Comparison of ENCODE assay signal across 1 cellular context in the genomic region with DNA sequence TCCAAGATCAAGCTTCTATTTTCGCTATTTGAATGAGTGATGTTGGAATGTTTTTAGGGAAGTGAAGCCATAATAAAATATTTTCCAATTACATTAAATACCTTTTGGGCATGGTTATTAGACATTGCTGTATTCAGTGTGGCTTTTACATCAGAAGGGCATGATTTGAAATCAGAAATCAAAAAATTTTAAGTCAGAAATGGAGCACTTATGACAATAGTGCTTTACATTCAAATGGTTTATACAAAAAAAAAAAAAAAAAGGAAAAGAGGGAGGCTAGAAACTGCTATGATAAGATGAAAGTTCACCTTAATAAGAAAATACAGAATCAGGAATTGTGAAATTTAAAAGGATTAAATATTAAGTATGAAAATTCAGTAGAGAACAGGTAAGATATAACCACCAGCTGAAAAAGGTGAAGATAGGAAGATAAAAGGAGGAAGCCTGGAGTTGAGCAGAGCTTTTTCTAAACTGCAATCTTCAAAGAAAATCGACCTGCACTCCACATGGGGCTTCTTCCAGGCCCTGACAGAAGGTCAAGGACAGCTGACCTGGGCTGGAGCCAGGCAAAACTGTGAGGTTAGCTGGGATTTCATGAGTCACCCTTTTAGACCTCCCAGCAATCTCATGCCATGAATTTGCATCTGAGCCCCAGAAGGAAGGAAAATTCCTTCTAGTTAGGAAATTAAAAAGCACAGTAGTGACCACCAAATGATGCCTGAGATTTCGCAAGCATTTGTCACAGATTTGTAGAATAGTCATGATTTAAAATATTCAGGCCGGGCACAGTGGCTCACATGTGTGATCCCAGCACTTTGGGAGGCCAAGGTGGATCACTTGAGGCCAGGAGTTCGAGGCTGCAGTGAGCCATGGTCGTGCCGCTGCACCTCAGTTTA.
TF ChIP-seq lines count a peak whose summit lies in the region.

No MANE protein-coding gene starts in this region.

TF ChIP-seq in GM23338, 12 proteins besides CTCF, POLR2A, EP300 and RAD21 (continued from another document):
- TF ChIP-seq, protein P1, sequence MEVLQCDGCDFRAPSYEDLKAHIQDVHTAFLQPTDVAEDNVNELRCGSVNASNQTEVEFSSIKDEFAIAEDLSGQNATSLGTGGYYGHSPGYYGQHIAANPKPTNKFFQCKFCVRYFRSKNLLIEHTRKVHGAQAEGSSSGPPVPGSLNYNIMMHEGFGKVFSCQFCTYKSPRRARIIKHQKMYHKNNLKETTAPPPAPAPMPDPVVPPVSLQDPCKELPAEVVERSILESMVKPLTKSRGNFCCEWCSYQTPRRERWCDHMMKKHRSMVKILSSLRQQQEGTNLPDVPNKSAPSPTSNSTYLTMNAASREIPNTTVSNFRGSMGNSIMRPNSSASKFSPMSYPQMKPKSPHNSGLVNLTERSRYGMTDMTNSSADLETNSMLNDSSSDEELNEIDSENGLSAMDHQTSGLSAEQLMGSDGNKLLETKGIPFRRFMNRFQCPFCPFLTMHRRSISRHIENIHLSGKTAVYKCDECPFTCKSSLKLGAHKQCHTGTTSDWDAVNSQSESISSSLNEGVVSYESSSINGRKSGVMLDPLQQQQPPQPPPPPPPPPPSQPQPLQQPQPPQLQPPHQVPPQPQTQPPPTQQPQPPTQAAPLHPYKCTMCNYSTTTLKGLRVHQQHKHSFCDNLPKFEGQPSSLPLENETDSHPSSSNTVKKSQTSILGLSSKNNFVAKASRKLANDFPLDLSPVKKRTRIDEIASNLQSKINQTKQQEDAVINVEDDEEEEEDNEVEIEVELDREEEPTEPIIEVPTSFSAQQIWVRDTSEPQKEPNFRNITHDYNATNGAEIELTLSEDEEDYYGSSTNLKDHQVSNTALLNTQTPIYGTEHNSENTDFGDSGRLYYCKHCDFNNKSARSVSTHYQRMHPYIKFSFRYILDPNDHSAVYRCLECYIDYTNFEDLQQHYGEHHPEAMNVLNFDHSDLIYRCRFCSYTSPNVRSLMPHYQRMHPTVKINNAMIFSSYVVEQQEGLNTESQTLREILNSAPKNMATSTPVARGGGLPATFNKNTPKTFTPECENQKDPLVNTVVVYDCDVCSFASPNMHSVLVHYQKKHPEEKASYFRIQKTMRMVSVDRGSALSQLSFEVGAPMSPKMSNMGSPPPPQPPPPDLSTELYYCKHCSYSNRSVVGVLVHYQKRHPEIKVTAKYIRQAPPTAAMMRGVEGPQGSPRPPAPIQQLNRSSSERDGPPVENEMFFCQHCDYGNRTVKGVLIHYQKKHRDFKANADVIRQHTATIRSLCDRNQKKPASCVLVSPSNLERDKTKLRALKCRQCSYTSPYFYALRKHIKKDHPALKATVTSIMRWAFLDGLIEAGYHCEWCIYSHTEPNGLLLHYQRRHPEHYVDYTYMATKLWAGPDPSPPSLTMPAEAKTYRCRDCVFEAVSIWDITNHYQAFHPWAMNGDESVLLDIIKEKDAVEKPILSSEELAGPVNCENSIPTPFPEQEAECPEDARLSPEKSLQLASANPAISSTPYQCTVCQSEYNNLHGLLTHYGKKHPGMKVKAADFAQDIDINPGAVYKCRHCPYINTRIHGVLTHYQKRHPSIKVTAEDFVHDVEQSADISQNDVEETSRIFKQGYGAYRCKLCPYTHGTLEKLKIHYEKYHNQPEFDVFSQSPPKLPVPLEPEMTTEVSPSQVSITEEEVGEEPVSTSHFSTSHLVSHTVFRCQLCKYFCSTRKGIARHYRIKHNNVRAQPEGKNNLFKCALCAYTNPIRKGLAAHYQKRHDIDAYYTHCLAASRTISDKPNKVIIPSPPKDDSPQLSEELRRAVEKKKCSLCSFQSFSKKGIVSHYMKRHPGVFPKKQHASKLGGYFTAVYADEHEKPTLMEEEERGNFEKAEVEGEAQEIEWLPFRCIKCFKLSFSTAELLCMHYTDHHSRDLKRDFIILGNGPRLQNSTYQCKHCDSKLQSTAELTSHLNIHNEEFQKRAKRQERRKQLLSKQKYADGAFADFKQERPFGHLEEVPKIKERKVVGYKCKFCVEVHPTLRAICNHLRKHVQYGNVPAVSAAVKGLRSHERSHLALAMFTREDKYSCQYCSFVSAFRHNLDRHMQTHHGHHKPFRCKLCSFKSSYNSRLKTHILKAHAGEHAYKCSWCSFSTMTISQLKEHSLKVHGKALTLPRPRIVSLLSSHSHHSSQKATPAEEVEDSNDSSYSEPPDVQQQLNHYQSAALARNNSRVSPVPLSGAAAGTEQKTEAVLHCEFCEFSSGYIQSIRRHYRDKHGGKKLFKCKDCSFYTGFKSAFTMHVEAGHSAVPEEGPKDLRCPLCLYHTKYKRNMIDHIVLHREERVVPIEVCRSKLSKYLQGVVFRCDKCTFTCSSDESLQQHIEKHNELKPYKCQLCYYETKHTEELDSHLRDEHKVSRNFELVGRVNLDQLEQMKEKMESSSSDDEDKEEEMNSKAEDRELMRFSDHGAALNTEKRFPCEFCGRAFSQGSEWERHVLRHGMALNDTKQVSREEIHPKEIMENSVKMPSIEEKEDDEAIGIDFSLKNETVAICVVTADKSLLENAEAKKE (CRISPR knock-in tag; IDR thresholded peaks at IDR 0.05), result no peak
- TF ChIP-seq, protein P2, sequence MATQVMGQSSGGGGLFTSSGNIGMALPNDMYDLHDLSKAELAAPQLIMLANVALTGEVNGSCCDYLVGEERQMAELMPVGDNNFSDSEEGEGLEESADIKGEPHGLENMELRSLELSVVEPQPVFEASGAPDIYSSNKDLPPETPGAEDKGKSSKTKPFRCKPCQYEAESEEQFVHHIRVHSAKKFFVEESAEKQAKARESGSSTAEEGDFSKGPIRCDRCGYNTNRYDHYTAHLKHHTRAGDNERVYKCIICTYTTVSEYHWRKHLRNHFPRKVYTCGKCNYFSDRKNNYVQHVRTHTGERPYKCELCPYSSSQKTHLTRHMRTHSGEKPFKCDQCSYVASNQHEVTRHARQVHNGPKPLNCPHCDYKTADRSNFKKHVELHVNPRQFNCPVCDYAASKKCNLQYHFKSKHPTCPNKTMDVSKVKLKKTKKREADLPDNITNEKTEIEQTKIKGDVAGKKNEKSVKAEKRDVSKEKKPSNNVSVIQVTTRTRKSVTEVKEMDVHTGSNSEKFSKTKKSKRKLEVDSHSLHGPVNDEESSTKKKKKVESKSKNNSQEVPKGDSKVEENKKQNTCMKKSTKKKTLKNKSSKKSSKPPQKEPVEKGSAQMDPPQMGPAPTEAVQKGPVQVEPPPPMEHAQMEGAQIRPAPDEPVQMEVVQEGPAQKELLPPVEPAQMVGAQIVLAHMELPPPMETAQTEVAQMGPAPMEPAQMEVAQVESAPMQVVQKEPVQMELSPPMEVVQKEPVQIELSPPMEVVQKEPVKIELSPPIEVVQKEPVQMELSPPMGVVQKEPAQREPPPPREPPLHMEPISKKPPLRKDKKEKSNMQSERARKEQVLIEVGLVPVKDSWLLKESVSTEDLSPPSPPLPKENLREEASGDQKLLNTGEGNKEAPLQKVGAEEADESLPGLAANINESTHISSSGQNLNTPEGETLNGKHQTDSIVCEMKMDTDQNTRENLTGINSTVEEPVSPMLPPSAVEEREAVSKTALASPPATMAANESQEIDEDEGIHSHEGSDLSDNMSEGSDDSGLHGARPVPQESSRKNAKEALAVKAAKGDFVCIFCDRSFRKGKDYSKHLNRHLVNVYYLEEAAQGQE (IDR thresholded peaks at IDR 0.05; ENCODE audit: unreplicated experiment), result no peak
- TF ChIP-seq NANOG (IDR thresholded peaks at IDR 0.05; ENCODE audit: borderline replicate concordance), result no peak
